27 cellular contexts compared by ENCODE assay signal in the genomic region with DNA sequence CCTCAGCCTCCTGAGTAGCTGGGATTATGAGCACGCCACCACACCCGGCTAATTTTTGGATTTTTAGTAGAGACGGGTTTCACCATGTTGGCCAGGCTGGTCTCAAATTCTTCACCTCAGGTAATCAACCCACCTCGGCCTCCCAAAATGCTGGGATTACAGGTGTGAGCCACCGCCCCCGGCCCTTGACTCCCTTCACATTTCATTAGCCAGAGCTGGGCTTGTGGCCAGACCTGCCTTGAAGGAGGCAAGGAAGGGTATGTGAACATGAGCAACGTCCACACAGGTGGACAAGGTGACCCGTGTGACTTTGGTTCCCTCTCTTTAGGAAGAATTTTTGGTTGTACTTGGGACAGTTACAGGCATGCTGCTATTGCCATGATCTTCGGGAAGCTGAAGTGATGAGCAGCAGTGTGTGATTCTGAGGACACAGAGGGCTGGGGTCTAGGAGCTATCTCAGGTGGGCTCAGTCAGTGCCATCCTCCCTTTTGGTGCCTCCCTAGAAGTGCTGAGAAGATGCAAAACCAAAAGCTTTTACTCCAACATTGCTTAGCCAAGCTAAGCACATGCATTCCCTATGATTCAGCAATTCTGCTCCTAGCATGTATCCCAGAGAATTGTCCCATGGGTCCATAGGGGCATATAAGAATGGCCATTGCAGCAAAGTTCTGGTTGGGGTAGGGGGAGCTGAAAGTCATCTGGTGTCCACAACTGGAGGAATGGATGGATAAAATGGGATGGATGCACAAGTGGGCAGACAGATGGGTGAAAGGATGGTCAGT. TPM values are rescaled to one million over a fixed set of nuclear protein-coding genes. Genes with fewer than 3 reads are reported as not detected.
DNase-seq lines count a peak whose midpoint lies in the region; TF ChIP-seq lines count a peak whose summit lies in the region.
"Had no signal": no experiment of that assay in that cellular context is flagged by ENCODE, and none has a peak within 500 bp of the region (broad histone marks: within the 10 kb centered on the region; RNA-seq: fewer than 3 reads in every experiment).

No MANE protein-coding gene starts in this region.

- H3K36me3 ChIP-seq in sigmoid colon: peaks cover 0 to 31% (median 14%) of the 10 kb centered on the region in 4 donors

- intact Hi-C loops in dendritic cell treated with granulocyte-macrophage colony-stimulating factor and Interleukin-4, amounts not matched to agents 40 ng/mL and 50 ng/mL, for 4 days (cut with micrococcal nuclease): no loop called here
- intact Hi-C loops in sigmoid colon (cut with DNase I): loop anchor here (5.0 kb wide), 1 partner anchor 213 kb away; no protein-coding TSS in a partner anchor

- DNase-seq in Ammon's horn (ENCODE audit: low spot score) (peak; percentile 1), GM20000 (ENCODE audit: low spot score) (peak; percentile 5), sigmoid colon (peak; percentile 56), progenitor cell of endocrine pancreas (ENCODE audit: low spot score, unreplicated experiment) (no peak), iPS-NIHi7 (ENCODE audit: extremely low spot score) (no peak), NCI-H2107 treated with DMSO at 0.1 percent for 48 hours (lab: John Stamatoyannopoulos, UW; ENCODE audit: unreplicated experiment) (no peak)
- DNase-seq in stimulated activated CD4-positive, alpha-beta T cell treated with anti-CD3 and anti-CD28 coated beads, Interleukin-12 subunit alpha, Interleukin-12 subunit beta, amount 100 ng/mL, for 4 hours: no peak
- DNase-seq: activated CD4-positive, alpha-beta T cell treated with anti-CD3 and anti-CD28 coated beads for 48 hours; activated CD8-positive, alpha-beta memory T cell treated with anti-CD3 and anti-CD28 coated beads, Interleukin-2, amount 10 ng/mL, durations not matched to agents 7 days and 5 days; activated naive CD8-positive, alpha-beta T cell treated with anti-CD3 and anti-CD28 coated beads, Interleukin-2, amount 10 ng/mL, durations not matched to agents 7 days and 5 days; COR-L47; DMS79 treated with DMSO at 0.1 percent for 48 hours; glutamatergic neuron; GOT3; mesendoderm; NCI-H1694 treated with DMSO at 0.1 percent for 48 hours; NCI-H2171 treated with DMSO at 0.1 percent for 48 hours; NCI-H524 treated with DMSO at 0.1 percent for 48 hours; occipital lobe; T-helper 17 cell; transverse colon had no signal

- WGBS in sigmoid colon, 2 donors: 86 to 93% methylated on average over 9 of the region's 9 CpGs

- H3K36me3 Mint-ChIP-seq in dendritic cell treated with granulocyte-macrophage colony-stimulating factor and Interleukin-4, amounts not matched to agents 40 ng/mL and 50 ng/mL, for 4 days (ENCODE audit: low read depth): peaks cover 47% of the 10 kb centered on the region
- H3K36me3 Mint-ChIP-seq in progenitor cell of endocrine pancreas (ENCODE audit: insufficient read depth): no peaks in the 10 kb centered on the region

- H3K9me3 Mint-ChIP-seq in dendritic cell treated with granulocyte-macrophage colony-stimulating factor and Interleukin-4, amounts not matched to agents 40 ng/mL and 50 ng/mL, for 4 days: no peaks in the 10 kb centered on the region
- no peaks in the 10 kb centered on the region for H3K9me3 Mint-ChIP-seq in progenitor cell of endocrine pancreas (ENCODE audit: low read depth)
- H3K9me3 Mint-ChIP-seq: activated naive CD8-positive, alpha-beta T cell treated with anti-CD3 and anti-CD28 coated beads, Interleukin-2, amount 10 ng/mL, durations not matched to agents 7 days and 5 days; central memory CD8-positive, alpha-beta T cell; stimulated activated naive CD8-positive, alpha-beta T cell treated with anti-CD3 and anti-CD28 coated beads, Interleukin-15, Interleukin-2, amounts not matched to agents 100 ng/mL and 50 ng/mL, for 24 hours had no signal

- TF ChIP-seq POLR2A in sigmoid colon (IDR thresholded peaks at IDR 0.05): no peak

- no peaks in the 10 kb centered on the region for H3K9me3 ChIP-seq in sigmoid colon
- H3K9me3 ChIP-seq: transverse colon had no signal

- peaks cover 0 to 21% (median 13%) of the 10 kb centered on the region in 4 donors for H3K4me1 ChIP-seq in sigmoid colon

- no peak overlapping the region for H3K4me3 Mint-ChIP-seq in dendritic cell treated with granulocyte-macrophage colony-stimulating factor and Interleukin-4, amounts not matched to agents 40 ng/mL and 50 ng/mL, for 4 days
- no peak overlapping the region for H3K4me3 Mint-ChIP-seq in progenitor cell of endocrine pancreas (ENCODE audit: low read depth)
- H3K4me3 Mint-ChIP-seq: activated CD8-positive, alpha-beta memory T cell treated with anti-CD3 and anti-CD28 coated beads, Interleukin-2, amount 10 ng/mL, durations not matched to agents 7 days and 5 days; activated naive CD8-positive, alpha-beta T cell treated with anti-CD3 and anti-CD28 coated beads, Interleukin-2, amount 10 ng/mL, durations not matched to agents 7 days and 5 days; central memory CD8-positive, alpha-beta T cell; stimulated activated naive CD8-positive, alpha-beta T cell treated with anti-CD3 and anti-CD28 coated beads, Interleukin-15, Interleukin-2, amounts not matched to agents 100 ng/mL and 50 ng/mL, for 24 hours; T-helper 17 cell had no signal

- H3K4me3 ChIP-seq in sigmoid colon: no peak overlapping the region
- H3K4me3 ChIP-seq: transverse colon had no signal

- H3K27me3 Mint-ChIP-seq in dendritic cell treated with granulocyte-macrophage colony-stimulating factor and Interleukin-4, amounts not matched to agents 40 ng/mL and 50 ng/mL, for 4 days: no peaks in the 10 kb centered on the region
- no peaks in the 10 kb centered on the region for H3K27me3 Mint-ChIP-seq in progenitor cell of endocrine pancreas
- H3K27me3 Mint-ChIP-seq: activated CD8-positive, alpha-beta memory T cell treated with anti-CD3 and anti-CD28 coated beads, Interleukin-2, amount 10 ng/mL, durations not matched to agents 7 days and 5 days; central memory CD8-positive, alpha-beta T cell; stimulated activated naive CD8-positive, alpha-beta T cell treated with anti-CD3 and anti-CD28 coated beads, Interleukin-15, Interleukin-2, amounts not matched to agents 100 ng/mL and 50 ng/mL, for 24 hours; T-helper 17 cell had no signal

- H3K27ac Mint-ChIP-seq in dendritic cell treated with granulocyte-macrophage colony-stimulating factor and Interleukin-4, amounts not matched to agents 40 ng/mL and 50 ng/mL, for 4 days: peak overlapping the region; percentile 88
- no peak overlapping the region for H3K27ac Mint-ChIP-seq in progenitor cell of endocrine pancreas
- H3K27ac Mint-ChIP-seq: activated CD8-positive, alpha-beta memory T cell treated with anti-CD3 and anti-CD28 coated beads, Interleukin-2, amount 10 ng/mL, durations not matched to agents 7 days and 5 days; activated naive CD8-positive, alpha-beta T cell treated with anti-CD3 and anti-CD28 coated beads, Interleukin-2, amount 10 ng/mL, durations not matched to agents 7 days and 5 days; stimulated activated naive CD8-positive, alpha-beta T cell treated with anti-CD3 and anti-CD28 coated beads, Interleukin-15, Interleukin-2, amounts not matched to agents 100 ng/mL and 50 ng/mL, for 24 hours; T-helper 17 cell had no signal

- no peak for TF ChIP-seq CTCF in GM20000 (IDR thresholded peaks at IDR 0.05; ENCODE audit: extremely low read depth, missing control alignments)
- no peak for TF ChIP-seq CTCF in sigmoid colon (IDR thresholded peaks at IDR 0.05)
- no peak for TF ChIP-seq CTCF in progenitor cell of endocrine pancreas (IDR thresholded peaks at IDR 0.05; ENCODE audit: unreplicated experiment)

- no peaks in the 10 kb centered on the region for H3K27me3 ChIP-seq in sigmoid colon
- H3K27me3 ChIP-seq: transverse colon had no signal

- peaks cover 77% of the 10 kb centered on the region for H3K4me1 Mint-ChIP-seq in dendritic cell treated with granulocyte-macrophage colony-stimulating factor and Interleukin-4, amounts not matched to agents 40 ng/mL and 50 ng/mL, for 4 days (ENCODE audit: low read depth)
- peaks cover 8% of the 10 kb centered on the region for H3K4me1 Mint-ChIP-seq in progenitor cell of endocrine pancreas (ENCODE audit: low read depth)

- H3K27ac ChIP-seq in sigmoid colon: peak overlapping the region in 2 of 4 donors; percentile 5
- H3K27ac ChIP-seq: transverse colon had no signal

- TF ChIP-seq EP300 in sigmoid colon (IDR thresholded peaks at IDR 0.05): no peak

RNA-seq across cellular contexts. Expression of a gene that starts 6.1 kb away (rescaled TPM):
- total RNA-seq in sigmoid colon (10 to 100 TPM in 2 of 4 donors, 1 to 10 TPM in 2; 6.6 to 13.3 (median 10.8) TPM), progenitor cell of endocrine pancreas (18.4 and 19.3 TPM in 2 replicates)
- polyA plus RNA-seq in sigmoid colon: 10 to 100 TPM in 1 of 3 donors, 1 to 10 TPM in 2; 6.6 to 14.6 (median 9.0) TPM

RNA-seq across cellular contexts. Expression of a gene that starts 12.1 kb away (rescaled TPM):
- total RNA-seq in sigmoid colon (not detected), progenitor cell of endocrine pancreas (12.4 and 12.7 TPM in 2 replicates)
- 10 to 100 TPM; 16.6 to 30.0 (median 22.7) TPM for polyA plus RNA-seq in sigmoid colon
- total RNA-seq: activated CD8-positive, alpha-beta memory T cell treated with anti-CD3 and anti-CD28 coated beads, Interleukin-2, amount 10 ng/mL, durations not matched to agents 7 days and 5 days; dermis microvascular lymphatic vessel endothelial cell; LHCN-M2; occipital lobe; SK-MEL-5 had no signal

RNA-seq across cellular contexts. Expression of a gene that starts 54.1 kb away (rescaled TPM):
- total RNA-seq in sigmoid colon (100 to 1,000 TPM; 120 to 168 (median 146) TPM), progenitor cell of endocrine pancreas (38.5 and 44.0 TPM in 2 replicates)
- polyA plus RNA-seq in sigmoid colon: 10 to 100 TPM; 45.6 to 68.1 (median 55.7) TPM

RNA-seq across cellular contexts. Expression of a gene that starts 59.0 kb away (rescaled TPM):
- total RNA-seq in sigmoid colon (1 to 10 TPM in 1 of 4 donors, under 1 TPM in 3; 0.27 to 1.2 (median 0.63) TPM), progenitor cell of endocrine pancreas (3.6 and 4.6 TPM in 2 replicates)
- 1 to 10 TPM in 1 of 3 donors, under 1 TPM in 1, not detected in 1; 0.69 to 1.5 TPM for polyA plus RNA-seq in sigmoid colon

Comparison
In these comparisons a context has a peak if more than half of its experiments do, and no peak if none do; other contexts are left out.
1. DNase-seq: peak in Ammon's horn (single experiment), GM20000 (single experiment) and sigmoid colon (single experiment); none in progenitor cell of endocrine pancreas (single experiment), iPS-NIHi7 (single experiment), NCI-H2107 treated with DMSO at 0.1 percent for 48 hours (single experiment) and stimulated activated CD4-positive, alpha-beta T cell treated with anti-CD3 and anti-CD28 coated beads, Interleukin-12 subunit alpha, Interleukin-12 subunit beta, amount 100 ng/mL, for 4 hours (single experiment).
2. RNA of a gene that starts 12.1 kb away (total RNA-seq): 12.4 to 12.7 TPM in progenitor cell of endocrine pancreas; not detected in sigmoid colon; every median in the first group is over 10 times any median in the second.